ENCODE assay signal across 1 cellular context in genomic region chr1:151908228-151908691, GRCh38.
TF ChIP-seq lines count a peak whose summit lies in the region.

No MANE protein-coding gene starts in this region.

TF ChIP-seq in GM23338, 12 proteins besides CTCF, POLR2A, EP300 and RAD21 (continued from another document):
- TF ChIP-seq REST (IDR thresholded peaks at IDR 0.05; ENCODE audit: unreplicated experiment) (no peak), NANOG (IDR thresholded peaks at IDR 0.05; ENCODE audit: borderline replicate concordance) (no peak), ZNF114 (CRISPR knock-in tag; IDR thresholded peaks at IDR 0.05) (no peak), ZNF331 (CRISPR knock-in tag; IDR thresholded peaks at IDR 0.05; ENCODE audit: low read depth) (no peak)
